12 cellular contexts compared by ENCODE assay signal in the genomic region with DNA sequence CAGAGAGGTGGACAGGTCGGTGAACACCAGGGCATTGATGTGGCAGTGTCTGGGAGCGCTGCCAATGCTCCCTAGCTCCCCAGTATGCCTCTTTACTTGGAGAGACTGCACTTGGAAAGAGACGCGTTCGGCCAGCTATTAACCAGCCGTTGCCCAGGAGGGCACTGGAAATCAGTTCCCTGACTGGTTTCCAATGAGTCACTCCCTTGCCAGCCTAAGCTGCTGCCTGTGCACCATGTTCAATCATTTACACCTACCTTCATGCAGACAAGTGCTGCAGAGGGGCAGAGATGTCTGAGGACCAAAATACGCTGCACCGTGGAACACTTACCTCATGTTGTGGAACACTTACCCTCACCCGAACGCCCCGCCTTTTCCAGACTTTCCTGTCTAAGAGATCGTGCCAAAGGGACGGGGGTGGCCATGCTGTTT.
DNase-seq lines count a peak whose midpoint lies in the region; ATAC-seq and TF ChIP-seq lines count a peak whose summit lies in the region.
"Had no signal": no experiment of that assay in that cellular context is flagged by ENCODE, and none has a peak within 500 bp of the region (broad histone marks: within the 10 kb centered on the region; RNA-seq: fewer than 3 reads in every experiment).

No MANE protein-coding gene starts in this region.

- 52 to 66% methylated on average over 13 of the region's 13 CpGs for WGBS in lung, 2 donors

- peaks cover 0 to 2% of the 10 kb centered on the region in 2 donors for H3K36me3 ChIP-seq in lung (ENCODE audit: control insufficient read depth in 2 of 2, insufficient read depth in 2 of 2, low read length in 2 of 2)
- no peaks in the 10 kb centered on the region for H3K36me3 ChIP-seq in thoracic aorta
- H3K36me3 ChIP-seq: SJSA1 had no signal

- H3K4me1 ChIP-seq in lung (ENCODE audit: control insufficient read depth in 2 of 2, insufficient read depth in 2 of 2, low read length in 2 of 2) (peaks cover 8 to 14% of the 10 kb centered on the region in 2 donors), thoracic aorta (ENCODE audit: control insufficient read depth in 1 of 2, low read depth in 2 of 2) (peaks cover 0 to 8% of the 10 kb centered on the region in 2 donors)

- peak overlapping the region in 1 of 2 donors; percentile 64 for H3K27ac ChIP-seq in lung (ENCODE audit: low read depth in 1 of 2, low read length in 1 of 2)
- no peak overlapping the region for H3K27ac ChIP-seq in thoracic aorta
- H3K27ac ChIP-seq: SJSA1, VCaP had no signal

- no peak for TF ChIP-seq CTCF in lung (IDR thresholded peaks at IDR 0.05; ENCODE audit: control extremely low read depth, extremely low read depth)
- TF ChIP-seq CTCF in thoracic aorta (IDR thresholded peaks at IDR 0.05): no peak

- no peak overlapping the region for H3K4me3 ChIP-seq in lung
- peak overlapping the region; percentile 6 for H3K4me3 ChIP-seq in thoracic aorta
- H3K4me3 ChIP-seq: SJSA1 had no signal

- ATAC-seq in lung (ENCODE audit: insufficient read depth, low FRiP score): peak; percentile 78
- no peak for ATAC-seq in thoracic aorta (ENCODE audit: insufficient number of reproducible peaks, low FRiP score, low read depth)

- no peaks in the 10 kb centered on the region for H3K9me3 ChIP-seq in lung (ENCODE audit: control insufficient read depth in 2 of 2, insufficient read depth in 1 of 2, low read length in 1 of 2)
- H3K9me3 ChIP-seq in thoracic aorta: no peaks in the 10 kb centered on the region
- H3K9me3 ChIP-seq: SJSA1 had no signal

- DNase-seq in NCI-H1092 (lab: John Stamatoyannopoulos, UW) (peak; percentile 38), cerebellar cortex (ENCODE audit: low spot score) (peak; percentile 85), lung (ENCODE audit: low spot score) (peak; percentile 71), thoracic aorta (ENCODE audit: low spot score) (no peak), NCI-H1417 (lab: John Stamatoyannopoulos, UW) (no peak), inferior parietal cortex (ENCODE audit: extremely low spot score) (no peak), GM19238 (ENCODE audit: insufficient read length, low spot score) (no peak)
- DNase-seq: activated T-cell treated with anti-CD3 and anti-CD28 coated beads for 4 hours; effector CD8-positive, alpha-beta T cell; NCI-H1694 had no signal

- H3K27me3 ChIP-seq in lung (ENCODE audit: control insufficient read depth, insufficient read depth): no peaks in the 10 kb centered on the region
- H3K27me3 ChIP-seq in thoracic aorta (replicated peaks; ENCODE audit: insufficient read depth): no peaks in the 10 kb centered on the region
- H3K27me3 ChIP-seq: SJSA1 had no signal

Comparison
In these comparisons a context has a peak if more than half of its experiments do, and no peak if none do; other contexts are left out.
1. DNase-seq: peak in NCI-H1092 (single experiment), cerebellar cortex (single experiment) and lung (single experiment); none in thoracic aorta (single experiment), NCI-H1417 (0 of 3), inferior parietal cortex (single experiment) and GM19238 (single experiment).